11 cellular contexts compared by ENCODE assay signal in the genomic region with DNA sequence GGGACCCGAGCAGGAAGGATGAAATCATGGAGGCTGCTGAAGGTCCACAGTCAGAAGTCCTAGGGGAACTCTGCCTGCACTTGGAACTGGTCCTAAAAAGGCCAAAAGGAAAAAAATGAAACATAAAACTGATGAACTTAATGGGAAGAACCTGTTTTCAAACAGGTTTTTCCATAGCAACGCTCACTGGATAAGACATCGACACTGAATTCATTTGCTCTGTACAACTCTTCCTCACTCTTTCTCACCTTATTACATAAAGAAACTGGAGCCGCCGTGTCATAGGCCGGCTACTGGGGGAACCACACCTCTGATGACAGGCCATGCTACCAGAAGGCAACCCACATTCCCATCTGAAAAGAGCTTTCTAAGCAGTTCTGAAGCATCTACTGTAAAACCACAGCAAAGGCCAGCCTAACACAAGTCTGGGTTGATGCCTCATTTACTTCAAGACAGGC.
DNase-seq lines count a peak whose midpoint lies in the region; ATAC-seq, FAIRE-seq and TF ChIP-seq lines count a peak whose summit lies in the region.
"Had no signal": no experiment of that assay in that cellular context is flagged by ENCODE, and none has a peak within 500 bp of the region (broad histone marks: within the 10 kb centered on the region; RNA-seq: fewer than 3 reads in every experiment).

No MANE protein-coding gene starts in this region.

- peaks cover 7% of the 10 kb centered on the region; the same call in 1 of the 2 replicates for H3K79me2 ChIP-seq in PC-3 (ENCODE audit: low read length)
- H3K79me2 ChIP-seq in parathyroid adenoma = no peaks in the 10 kb centered on the region

- POLR2A ChIA-PET in PC-3 (lab: Charles Lee; ENCODE audit: unreplicated experiment) = no interaction called here

- BruUV-seq in PC-3 (replicated peaks; lab: Mats Ljungman, UMichigan) = no TSS peak

- WGBS in esophagus squamous epithelium, 2 donors = 34 to 57% methylated on average over 6 of the region's 6 CpGs

- no peaks in the 10 kb centered on the region for H3K9me3 ChIP-seq in PC-3 (ENCODE audit: low read length)
- no peaks in the 10 kb centered on the region for H3K9me3 ChIP-seq in esophagus squamous epithelium
- H3K9me3 ChIP-seq in parathyroid adenoma (ENCODE audit: control insufficient read depth, low read length) = no peaks in the 10 kb centered on the region

- H3K9me2 ChIP-seq in PC-3 (replicated peaks; ENCODE audit: low read length) = no peaks in the 10 kb centered on the region

- peaks cover 63% of the 10 kb centered on the region for H3K4me1 ChIP-seq in PC-3 (ENCODE audit: insufficient read depth, low read length)
- H3K4me1 ChIP-seq in esophagus squamous epithelium = peaks cover 10 to 35% (median 10%) of the 10 kb centered on the region in 3 donors
- H3K4me1 ChIP-seq in parathyroid adenoma = peaks cover 20% of the 10 kb centered on the region

- CTCF ChIA-PET in PC-3 (lab: Charles Lee) = interaction anchor here (0.7 kb wide), 2 partner anchors 254 to 255 kb away, joined by 3 to 4 read pairs; no protein-coding TSS in a partner anchor

- no peak overlapping the region for H2AFZ ChIP-seq in PC-3 (ENCODE audit: low read length)
- H2AFZ ChIP-seq in parathyroid adenoma = no peak overlapping the region

- H3K36me3 ChIP-seq in PC-3 (ENCODE audit: low read depth, low read length) (peaks cover 29% of the 10 kb centered on the region), esophagus squamous epithelium (peaks cover 0 to 43% (median 0%) of the 10 kb centered on the region in 3 donors), parathyroid adenoma (ENCODE audit: control insufficient read depth, insufficient read depth, low read length) (no peaks in the 10 kb centered on the region)

- peaks cover 5% of the 10 kb centered on the region for H3F3A ChIP-seq in PC-3 (ENCODE audit: low read length, unreplicated experiment)

- TF ChIP-seq CTCF in PC-3 (conservative IDR thresholded peaks at IDR 0.05; ENCODE audit: low read depth, low read length) (no peak), esophagus squamous epithelium (IDR thresholded peaks at IDR 0.05) (no peak), parathyroid adenoma (IDR thresholded peaks at IDR 0.05) (no peak)

- peak overlapping the region; percentile 95 for H3K27ac ChIP-seq in PC-3 (ENCODE audit: low read length)
- H3K27ac ChIP-seq in esophagus squamous epithelium = peak overlapping the region; percentile 39 to 77 (median 68)
- peak overlapping the region; percentile 53 for H3K27ac ChIP-seq in parathyroid adenoma

- no peaks in the 10 kb centered on the region for H4K20me1 ChIP-seq in PC-3 (ENCODE audit: low read length)

- no peak for TF ChIP-seq POLR2A in esophagus squamous epithelium (IDR thresholded peaks at IDR 0.05)

- ATAC-seq in PC-3 = peak; percentile 16
- ATAC-seq in HG03432 (IDR thresholded peaks at IDR 0.05; ENCODE audit: unreplicated experiment) = no peak

- intact Hi-C loops in PC-3 (cut with micrococcal nuclease) (loop anchor here (10.0 kb wide), 1 partner anchor 517 kb away; no protein-coding TSS in a partner anchor), esophagus squamous epithelium (cut with DNase I) (no loop called here)

- H3K27me3 ChIP-seq in PC-3 (ENCODE audit: low read length) = no peaks in the 10 kb centered on the region
- H3K27me3 ChIP-seq in esophagus squamous epithelium = no peaks in the 10 kb centered on the region
- H3K27me3 ChIP-seq in parathyroid adenoma (ENCODE audit: control insufficient read depth, insufficient read depth, low read length) = no peaks in the 10 kb centered on the region

- H3K4me3 ChIP-seq in PC-3 (ENCODE audit: low read length) = peak overlapping the region; percentile 14; the same call in 1 of the 2 replicates
- no peak overlapping the region for H3K4me3 ChIP-seq in esophagus squamous epithelium
- H3K4me3 ChIP-seq in parathyroid adenoma (ENCODE audit: low read depth, low read length) = no peak overlapping the region

- DNase-seq in GM19239 (ENCODE audit: insufficient read length, low spot score) (no peak), PC-3 (peak; percentile 89), esophagus squamous epithelium (lab: John Stamatoyannopoulos, UW) (no peak), NCI-H226 (no peak), NOMO-1 treated with DMSO at 0.1 percent for 48 hours (lab: John Stamatoyannopoulos, UW; ENCODE audit: unreplicated experiment) (no peak), frontal cortex (ENCODE audit: low spot score in 2 of 2) (no peak)
- DNase-seq: activated gamma-delta T cell treated with Interleukin-2 at 50 U/mL for 16 hours, NCI-H774 had no signal

- FAIRE-seq in GM19239 (lab: Jason Lieb, UNC) (peak; percentile 26), frontal cortex (lab: Jason Lieb, UNC) (no peak)
- FAIRE-seq: TTC549 had no signal

- H3K9ac ChIP-seq in PC-3 (ENCODE audit: low read length) (peak overlapping the region; percentile 70), parathyroid adenoma (no peak overlapping the region)

- H3K4me2 ChIP-seq in PC-3 (ENCODE audit: low read length) (peak overlapping the region; percentile 70), parathyroid adenoma (ENCODE audit: low read length) (peak overlapping the region; percentile 33)
